In genomic region chr16:76378020-76378419, GRCh38 we compare ENCODE assay signal across 33 cellular contexts.
"Had no signal": no experiment of that assay in that cellular context is flagged by ENCODE, and none has a peak within 500 bp of the region (broad histone marks: within the 10 kb centered on the region; RNA-seq: fewer than 3 reads in every experiment).

No MANE protein-coding gene starts in this region.

- H3K27ac ChIP-seq: adrenal gland, ascending aorta, body of pancreas, brain microvascular endothelial cell, breast epithelium, cardiac muscle cell had no signal

- DNase-seq: activated effector memory CD4-positive, alpha-beta T cell treated with anti-CD3 and anti-CD28 coated beads, Interleukin-2, amount 50 U/mL, for 16 hours; activated effector memory CD4-positive, alpha-beta T cell treated with Interleukin-2 at 50 U/mL for 16 hours; activated gamma-delta T cell; activated gamma-delta T cell treated with Interleukin-2 at 50 U/mL for 16 hours; activated naive CD4-positive, alpha-beta T cell; activated naive CD4-positive, alpha-beta T cell treated with anti-CD3 and anti-CD28 coated beads for 36 hours; activated naive CD4-positive, alpha-beta T cell treated with anti-CD3 and anti-CD28 coated beads, Interleukin-2, amount 10 ng/mL, durations not matched to agents 7 days and 5 days; activated naive CD4-positive, alpha-beta T cell treated with anti-CD3 and anti-CD28 coated beads, Interleukin-2, amount 50 U/mL, for 16 hours; activated naive CD4-positive, alpha-beta T cell treated with Interleukin-2 at 50 U/mL for 16 hours; activated naive CD8-positive, alpha-beta T cell treated with anti-CD3 and anti-CD28 coated beads for 36 hours; activated naive CD8-positive, alpha-beta T cell treated with anti-CD3 and anti-CD28 coated beads, Interleukin-2, amount 10 ng/mL, durations not matched to agents 7 days and 5 days; activated naive CD8-positive, alpha-beta T cell treated with anti-CD3 and anti-CD28 coated beads, Interleukin-2, amount 50 U/mL, for 24 hours; activated T-cell treated with anti-CD3 and anti-CD28 coated beads, Interleukin-2, amount 50 U/mL, for 24 hours; activated T-cell treated with anti-CD3 and anti-CD28 coated beads, Interleukin-2, amount 50 U/mL, for 4 hours; activated T-cell treated with anti-CD3 and anti-CD28 coated beads, Interleukin-2, amount 50 U/mL, for 48 hours; activated T-cell treated with anti-CD3 and anti-CD28 coated beads, Interleukin-2, amount 50 U/mL, for 72 hours; adrenal gland; amniotic stem cell; amygdala; anterior cingulate cortex; aorta; body of pancreas; brain microvascular endothelial cell; caudate nucleus; central memory CD4-positive, alpha-beta T cell; cerebellar nuclear complex had no signal

- H3K27me3 ChIP-seq: adrenal gland, ascending aorta, body of pancreas, brain microvascular endothelial cell, breast epithelium, cardiac muscle cell had no signal

- H3K36me3 ChIP-seq: adrenal gland, ascending aorta, brain microvascular endothelial cell, breast epithelium, cardiac muscle cell had no signal

- H3K4me3 ChIP-seq: adrenal gland, ascending aorta, body of pancreas, breast epithelium, cardiac muscle cell had no signal

- H3K4me1 ChIP-seq: adrenal gland, ascending aorta, body of pancreas, breast epithelium had no signal

- ATAC-seq: activated naive CD4-positive, alpha-beta T cell treated with anti-CD3 and anti-CD28 coated beads, Interleukin-2, amount 50 U/mL, for 72 hours; activated naive CD8-positive, alpha-beta T cell treated with anti-CD3 and anti-CD28 coated beads, Interleukin-2, amount 50 U/mL, for 24 hours; activated T-cell treated with anti-CD3 and anti-CD28 coated beads, Interleukin-2, amount 50 U/mL, for 4 hours; activated T-cell treated with anti-CD3 and anti-CD28 coated beads, Interleukin-2, amount 50 U/mL, for 72 hours; activated T-helper 17 cell treated with anti-CD3 and anti-CD28 coated beads, Interleukin-2, amount 50 U/mL, for 72 hours; body of pancreas had no signal

- FAIRE-seq: astrocyte, bronchial epithelial cell had no signal

- H3K9me3 ChIP-seq: adrenal gland, ascending aorta, body of pancreas, breast epithelium had no signal
